1 cellular context compared by ENCODE assay signal in the genomic region with DNA sequence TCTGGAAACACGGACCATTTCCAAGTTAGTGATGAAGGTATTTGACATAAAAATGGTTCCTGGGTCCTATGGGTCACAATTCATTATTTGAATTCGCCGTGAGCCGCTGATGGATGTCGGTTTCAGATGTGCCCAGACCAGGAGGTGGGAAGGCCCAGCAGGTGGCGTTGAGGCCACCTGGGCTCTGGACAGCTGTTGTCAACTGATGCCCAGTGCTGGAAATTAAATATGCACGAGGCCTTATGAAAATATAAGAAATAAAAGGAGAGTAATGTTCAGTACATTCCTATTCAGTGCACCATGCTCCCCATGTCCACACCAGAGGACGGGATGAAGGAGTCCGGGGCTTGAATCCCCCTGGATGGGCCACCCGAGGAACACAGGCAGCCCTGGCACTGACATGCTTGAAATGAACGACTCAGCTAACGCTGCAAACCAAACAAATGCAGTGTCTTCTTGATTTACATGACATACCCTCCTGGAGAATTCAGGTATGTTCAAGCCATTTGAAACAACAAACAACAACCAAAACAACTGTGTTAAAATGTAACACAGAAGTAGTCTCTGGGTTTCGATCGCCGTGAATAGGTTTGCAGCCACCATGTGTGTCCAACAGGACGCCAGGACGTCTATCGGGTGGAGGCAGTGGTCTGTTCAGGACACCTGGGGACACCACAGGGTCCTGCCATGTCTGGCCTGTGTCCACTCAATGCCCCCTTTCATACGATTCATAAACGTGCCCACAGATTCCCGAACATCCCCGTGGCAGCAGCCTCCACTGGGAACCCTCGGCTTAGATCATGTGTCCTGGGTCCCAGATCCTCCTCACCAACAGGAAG.
TF ChIP-seq lines count a peak whose summit lies in the region.

No MANE protein-coding gene starts in this region.

TF ChIP-seq in HepG2, 621 proteins besides CTCF, POLR2A, EP300 and RAD21:
- 0 out of 2 replicates have a peak, but pooled peaks have one; percentile 22 for TF ChIP-seq STAG1 (CRISPR knock-in tag; IDR thresholded peaks at IDR 0.05)
- TF ChIP-seq MBNL3 (CRISPR knock-in tag; conservative IDR thresholded peaks at IDR 0.05) = no peak
- TF ChIP-seq, protein P1, sequence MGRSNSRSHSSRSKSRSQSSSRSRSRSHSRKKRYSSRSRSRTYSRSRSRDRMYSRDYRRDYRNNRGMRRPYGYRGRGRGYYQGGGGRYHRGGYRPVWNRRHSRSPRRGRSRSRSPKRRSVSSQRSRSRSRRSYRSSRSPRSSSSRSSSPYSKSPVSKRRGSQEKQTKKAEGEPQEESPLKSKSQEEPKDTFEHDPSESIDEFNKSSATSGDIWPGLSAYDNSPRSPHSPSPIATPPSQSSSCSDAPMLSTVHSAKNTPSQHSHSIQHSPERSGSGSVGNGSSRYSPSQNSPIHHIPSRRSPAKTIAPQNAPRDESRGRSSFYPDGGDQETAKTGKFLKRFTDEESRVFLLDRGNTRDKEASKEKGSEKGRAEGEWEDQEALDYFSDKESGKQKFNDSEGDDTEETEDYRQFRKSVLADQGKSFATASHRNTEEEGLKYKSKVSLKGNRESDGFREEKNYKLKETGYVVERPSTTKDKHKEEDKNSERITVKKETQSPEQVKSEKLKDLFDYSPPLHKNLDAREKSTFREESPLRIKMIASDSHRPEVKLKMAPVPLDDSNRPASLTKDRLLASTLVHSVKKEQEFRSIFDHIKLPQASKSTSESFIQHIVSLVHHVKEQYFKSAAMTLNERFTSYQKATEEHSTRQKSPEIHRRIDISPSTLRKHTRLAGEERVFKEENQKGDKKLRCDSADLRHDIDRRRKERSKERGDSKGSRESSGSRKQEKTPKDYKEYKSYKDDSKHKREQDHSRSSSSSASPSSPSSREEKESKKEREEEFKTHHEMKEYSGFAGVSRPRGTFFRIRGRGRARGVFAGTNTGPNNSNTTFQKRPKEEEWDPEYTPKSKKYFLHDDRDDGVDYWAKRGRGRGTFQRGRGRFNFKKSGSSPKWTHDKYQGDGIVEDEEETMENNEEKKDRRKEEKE (IDR thresholded peaks at IDR 0.05) = no peak
- TF ChIP-seq PAF1 (CRISPR knock-in tag; IDR thresholded peaks at IDR 0.05) = no peak
- no peak for TF ChIP-seq ZNF12 (CRISPR knock-in tag; IDR thresholded peaks at IDR 0.05)
